Comparison of ENCODE assay signal across 8 cellular contexts in the genomic region with DNA sequence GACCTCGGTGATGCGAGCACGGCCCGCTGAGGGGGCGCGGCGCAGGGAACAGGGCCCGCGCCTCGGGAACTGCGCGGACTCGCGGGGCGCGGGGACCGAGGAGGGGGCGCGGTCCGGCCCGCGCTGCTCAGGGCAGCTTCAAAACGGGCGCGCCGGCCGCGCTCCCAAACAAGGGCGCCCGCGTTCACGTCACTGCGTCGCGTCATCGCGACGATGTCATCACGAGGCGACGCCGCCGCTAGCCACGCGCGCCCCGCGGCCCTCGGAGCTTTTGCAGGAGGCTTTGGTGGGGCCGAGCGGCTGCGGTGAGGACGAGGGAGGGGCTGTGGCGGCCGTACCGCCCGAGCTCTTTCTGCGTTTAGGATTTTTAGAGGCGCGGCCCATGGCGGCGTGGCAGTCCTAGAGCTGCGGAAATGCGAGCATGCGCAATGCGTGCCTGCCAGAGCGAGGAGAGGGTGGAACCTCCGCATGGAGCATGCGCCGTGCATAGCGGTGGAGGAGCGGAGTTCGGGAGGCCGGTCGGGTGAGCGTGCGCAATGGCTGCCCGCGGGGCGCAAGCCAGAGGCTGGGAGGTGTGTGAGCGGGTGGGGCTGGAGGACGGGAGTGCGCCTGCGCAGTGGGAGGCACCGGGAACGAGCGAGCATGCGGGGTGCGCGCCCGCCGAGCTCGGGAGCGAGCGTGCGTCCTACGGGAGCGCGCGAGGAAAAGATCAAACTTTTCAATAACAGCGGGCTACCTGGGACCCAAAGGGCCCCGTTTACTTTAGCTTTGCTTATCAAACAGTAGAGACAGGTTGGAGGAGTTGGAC. TPM values are rescaled to one million over a fixed set of nuclear protein-coding genes. Genes with fewer than 3 reads are reported as not detected.
DNase-seq lines count a peak whose midpoint lies in the region; ATAC-seq and TF ChIP-seq lines count a peak whose summit lies in the region.

Gene PPP2R3B (minus strand): TSS at position 140 of the 808 bp plus-strand sequence. CDS start 216 bp downstream, outside the sequence.

- no peak for TF ChIP-seq CTCF in HEK293 (tag by site-specific recombination; IDR thresholded peaks at IDR 0.05)
- TF ChIP-seq CTCF in upper lobe of right lung (IDR thresholded peaks at IDR 0.05), result no peak

- peak within 1 kb of the TSS; percentile 71 for H3K4ac ChIP-seq in trophoblast cell (ENCODE audit: low read depth, low read length)

- H3K9me3 Mint-ChIP-seq in activated naive CD4-positive, alpha-beta T cell treated with anti-CD3 and anti-CD28 coated beads for 36 hours, result no peaks in the 10 kb centered on the region

- H3K9me3 ChIP-seq in HEK293 (ENCODE audit: control insufficient read depth, insufficient read depth, low read depth, low read length) (no peaks in the 10 kb centered on the region), NT2/D1 (ENCODE audit: insufficient read depth, low read length) (no peaks in the 10 kb centered on the region), trophoblast cell (ENCODE audit: insufficient read depth, low read depth, low read length) (no peaks in the 10 kb centered on the region), upper lobe of right lung (no peaks in the 10 kb centered on the region)

- peaks cover 12% of the 10 kb centered on the region for H3K4me1 Mint-ChIP-seq in activated naive CD4-positive, alpha-beta T cell treated with anti-CD3 and anti-CD28 coated beads for 36 hours (ENCODE audit: low read depth)

- H3K36me3 ChIP-seq in HEK293 (ENCODE audit: control insufficient read depth in 2 of 2, insufficient read depth in 1 of 2, low read length in 2 of 2), result peaks cover 4 to 7% of the 10 kb centered on the region in 2 experiments; a peak in 2 of 3 replicates
- peaks cover 15% of the 10 kb centered on the region for H3K36me3 ChIP-seq in NT2/D1 (ENCODE audit: insufficient read depth, insufficient read length, low read length)
- peaks cover 3 to 4% of the 10 kb centered on the region in 2 experiments for H3K36me3 ChIP-seq in trophoblast cell (ENCODE audit: control insufficient read depth in 1 of 2, insufficient read depth in 2 of 2, low read length in 2 of 2)
- H3K36me3 ChIP-seq in upper lobe of right lung, result no peaks in the 10 kb centered on the region

- H2BK12ac ChIP-seq in trophoblast cell (ENCODE audit: low read length), result no peak within 1 kb of the TSS

- peaks cover 7% of the 10 kb centered on the region for H3K79me1 ChIP-seq in trophoblast cell (ENCODE audit: low read length)

- intact Hi-C loops in activated naive CD4-positive, alpha-beta T cell treated with anti-CD3 and anti-CD28 coated beads for 36 hours (cut with micrococcal nuclease), result loop anchor here (1.0 to 2.0 kb wide), 4 partner anchors 30 to 1005 kb away; partner anchors contain the start of genes GTPBP6 and SLC25A6
- intact Hi-C loops in upper lobe of right lung (cut with DNase I), result no loop called here

- peak within 1 kb of the TSS; percentile 74 for H2AFZ ChIP-seq in trophoblast cell (ENCODE audit: insufficient read depth, low read length, poor library complexity)

- peak within 1 kb of the TSS; percentile 99 for H3K4me2 ChIP-seq in trophoblast cell (ENCODE audit: low read length)

- no peaks in the 10 kb centered on the region for H3K36me3 Mint-ChIP-seq in activated naive CD4-positive, alpha-beta T cell treated with anti-CD3 and anti-CD28 coated beads for 36 hours (ENCODE audit: low read depth)

- peak within 1 kb of the TSS; percentile 100 for H3K4me3 ChIP-seq in HEK293 (ENCODE audit: low read depth, low read length)
- peak within 1 kb of the TSS; percentile 96 for H3K4me3 ChIP-seq in NT2/D1 (ENCODE audit: insufficient read length, low read depth)
- peak within 1 kb of the TSS; percentile 87 for H3K4me3 ChIP-seq in trophoblast cell (ENCODE audit: low read depth, low read length)
- H3K4me3 ChIP-seq in upper lobe of right lung, result peak within 1 kb of the TSS; percentile 86

- ATAC-seq in upper lobe of right lung, result peak; percentile 100

- peak within 1 kb of the TSS; percentile 84 for H4K12ac ChIP-seq in trophoblast cell (ENCODE audit: low read depth, low read length)

- DNase-seq in GM03348 (ENCODE audit: low spot score) (peak; percentile 100), NT2/D1 (ENCODE audit: low read depth, low spot score) (peak; percentile 97), glomerular visceral epithelial cell (ENCODE audit: extremely low spot score) (peak; percentile 99), trophoblast cell (peak; percentile 97 to 99), upper lobe of right lung (peak; percentile 100), NCI-H446 treated with DMSO at 0.1 percent for 48 hours (lab: John Stamatoyannopoulos, UW) (no peak)
- DNase-seq in activated naive CD4-positive, alpha-beta T cell treated with anti-CD3 and anti-CD28 coated beads for 36 hours, result peak; percentile 98

- POLR2A ChIA-PET in HEK293 (lab: Yijun Ruan, JAX), result no interaction called here

- H3K79me2 ChIP-seq in trophoblast cell (ENCODE audit: control insufficient read depth, insufficient read depth, low read length, poor library complexity), result peaks cover 6% of the 10 kb centered on the region

- CTCF ChIA-PET in HEK293 (lab: Yijun Ruan, JAX), result no interaction called here
- CTCF ChIA-PET in activated naive CD4-positive, alpha-beta T cell treated with anti-CD3 and anti-CD28 coated beads for 36 hours (lab: Charles Lee), result no interaction called here

- WGBS in trophoblast cell (ENCODE audit: extremely low coverage, insufficient coverage, insufficient read length), result no CpG with 5 or more reads among the region's 102 CpGs

- H2BK120ac ChIP-seq in trophoblast cell (ENCODE audit: insufficient read depth, low read length, poor library complexity), result peak within 1 kb of the TSS; percentile 97

- H4K8ac ChIP-seq in trophoblast cell (ENCODE audit: low read depth, low read length), result peak within 1 kb of the TSS; percentile 98

- peak within 1 kb of the TSS; percentile 53 for H2AK5ac ChIP-seq in trophoblast cell (ENCODE audit: low read length)

- H3K4me1 ChIP-seq in HEK293 (ENCODE audit: control insufficient read depth, insufficient read depth, low read length) (no peaks in the 10 kb centered on the region), NT2/D1 (ENCODE audit: insufficient read depth, insufficient read length) (peaks cover 4% of the 10 kb centered on the region), trophoblast cell (ENCODE audit: control insufficient read depth in 1 of 2, insufficient read depth in 2 of 2, low read length in 2 of 2) (no peaks in the 10 kb centered on the region), upper lobe of right lung (no peaks in the 10 kb centered on the region)

- peak within 1 kb of the TSS; percentile 97 for H3K9ac ChIP-seq in NT2/D1 (ENCODE audit: insufficient read length, low read depth)
- H3K9ac ChIP-seq in trophoblast cell (ENCODE audit: low read length), result peak within 1 kb of the TSS; percentile 95

- peak within 1 kb of the TSS; percentile 90 for H3K18ac ChIP-seq in trophoblast cell (ENCODE audit: low read length)

- H3K27ac Mint-ChIP-seq in activated naive CD4-positive, alpha-beta T cell treated with anti-CD3 and anti-CD28 coated beads for 36 hours, result peak within 1 kb of the TSS; percentile 94

- H3K27me3 Mint-ChIP-seq in activated naive CD4-positive, alpha-beta T cell treated with anti-CD3 and anti-CD28 coated beads for 36 hours (ENCODE audit: low read depth), result no peaks in the 10 kb centered on the region

- H2BK5ac ChIP-seq in trophoblast cell (ENCODE audit: low read depth, low read length, poor library complexity), result peak within 1 kb of the TSS; percentile 99

- H3K4me3 Mint-ChIP-seq in activated naive CD4-positive, alpha-beta T cell treated with anti-CD3 and anti-CD28 coated beads for 36 hours, result peak within 1 kb of the TSS; percentile 82

- peak within 1 kb of the TSS; percentile 90 for H3K27ac ChIP-seq in HEK293 (ENCODE audit: extremely low read depth, low read depth, low read length)
- peak within 1 kb of the TSS; percentile 92 for H3K27ac ChIP-seq in trophoblast cell (ENCODE audit: low read depth, low read length)
- peak within 1 kb of the TSS; percentile 100 for H3K27ac ChIP-seq in upper lobe of right lung

- H3K14ac ChIP-seq in trophoblast cell (ENCODE audit: low read length), result peak within 1 kb of the TSS; percentile 89

- H3K23ac ChIP-seq in trophoblast cell (ENCODE audit: low read length), result no peak within 1 kb of the TSS

- peak within 1 kb of the TSS; percentile 99 for H4K91ac ChIP-seq in trophoblast cell (ENCODE audit: low read depth, low read length)

- H3K27me3 ChIP-seq in NT2/D1 (ENCODE audit: insufficient read depth, insufficient read length) (no peaks in the 10 kb centered on the region), trophoblast cell (ENCODE audit: insufficient read depth, low read length) (no peaks in the 10 kb centered on the region), upper lobe of right lung (no peaks in the 10 kb centered on the region)

TF ChIP-seq in HEK293, 187 proteins besides CTCF, POLR2A, EP300 and RAD21 (continues in another document):
- TF ChIP-seq KLF9 (tag by site-specific recombination; IDR thresholded peaks at IDR 0.05; ENCODE audit: low read depth), result peak; percentile 67
- TF ChIP-seq ZNF211 (tag by site-specific recombination; IDR thresholded peaks at IDR 0.05; ENCODE audit: low read depth), result no peak
- TF ChIP-seq PRDM4 (tag by site-specific recombination; IDR thresholded peaks at IDR 0.05), result 0 out of 2 replicates have a peak, but pooled peaks have one; percentile 12
- TF ChIP-seq ZNF549 (tag by site-specific recombination; IDR thresholded peaks at IDR 0.05), result no peak
- TF ChIP-seq ZFHX2 (tag by site-specific recombination; conservative IDR thresholded peaks at IDR 0.05), result no peak; the same call in 1 of the 2 replicates
- TF ChIP-seq REPIN1 (tag by site-specific recombination; IDR thresholded peaks at IDR 0.05; ENCODE audit: low read depth), result no peak
- TF ChIP-seq ZNF544 (tag by site-specific recombination; IDR thresholded peaks at IDR 0.05), result no peak

RNA-seq across cellular contexts. Expression of gene PPP2R3B, which starts in this region (rescaled TPM):
- 10 to 100 TPM; 33.8 to 37.2 TPM for total RNA-seq in activated naive CD4-positive, alpha-beta T cell treated with anti-CD3 and anti-CD28 coated beads for 36 hours
- 29.5 and 31.3 TPM in 2 replicates for polyA plus RNA-seq in trophoblast cell (2013)
- 12.8 TPM for total RNA-seq in upper lobe of right lung
